27 cellular contexts compared by ENCODE assay signal in the genomic region with DNA sequence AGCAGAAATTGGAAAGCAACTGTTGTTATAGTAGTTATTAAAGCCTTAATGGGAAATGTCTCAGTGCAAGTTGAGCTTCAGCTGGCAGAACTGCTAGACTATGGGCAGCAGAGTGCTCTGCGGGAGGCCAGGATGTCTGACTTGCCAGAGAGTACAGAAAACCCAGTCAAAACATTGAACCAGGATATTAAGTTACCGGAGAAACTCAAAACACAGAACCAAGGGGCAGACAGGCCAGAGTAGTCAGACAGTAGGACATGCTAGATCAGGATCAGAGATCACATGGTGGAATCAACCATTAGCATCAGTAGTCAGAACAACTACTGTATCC.
"Had no signal": no experiment of that assay in that cellular context is flagged by ENCODE, and none has a peak within 500 bp of the region (broad histone marks: within the 10 kb centered on the region; RNA-seq: fewer than 3 reads in every experiment).

No MANE protein-coding gene starts in this region.

- H3K9me3 ChIP-seq: gastroesophageal sphincter, heart left ventricle, lower lobe of right lung, prostate gland, right atrium auricular region, spleen, thoracic aorta, tibial nerve, upper lobe of left lung had no signal

- H3K9me3 Mint-ChIP-seq: dendritic cell treated with granulocyte-macrophage colony-stimulating factor and Interleukin-4, amounts not matched to agents 40 ng/mL and 50 ng/mL, for 4 days; natural killer cell treated with Interleukin-12 subunit alpha and Interleukin-12 subunit beta and Interleukin-15 and Interleukin-18, amount 100 ng/mL, for 72 hours; stimulated activated naive CD8-positive, alpha-beta T cell treated with anti-CD3 and anti-CD28 coated beads, Interleukin-15, Interleukin-2, amounts not matched to agents 100 ng/mL and 50 ng/mL, for 24 hours had no signal

- H3K27me3 Mint-ChIP-seq: natural killer cell treated with Interleukin-12 subunit alpha and Interleukin-12 subunit beta and Interleukin-15 and Interleukin-18, amount 100 ng/mL, for 72 hours; stimulated activated naive B cell treated with anti-CD40 and anti-IgM and Interleukin-4, amounts not matched to agents 10 μg/mL and 1 μg/mL and 100 μg/mL, for 72 hours; stimulated activated naive CD8-positive, alpha-beta T cell treated with anti-CD3 and anti-CD28 coated beads, Interleukin-15, Interleukin-2, amounts not matched to agents 100 ng/mL and 50 ng/mL, for 24 hours had no signal

- H3K4me3 Mint-ChIP-seq: dendritic cell treated with granulocyte-macrophage colony-stimulating factor and Interleukin-4, amounts not matched to agents 40 ng/mL and 50 ng/mL, for 4 days; endodermal cell; naive B cell; natural killer cell treated with Interleukin-12 subunit alpha and Interleukin-12 subunit beta and Interleukin-15 and Interleukin-18, amount 100 ng/mL, for 72 hours; neural progenitor cell; stimulated activated naive B cell treated with anti-CD40 and anti-IgM and Interleukin-4, amounts not matched to agents 10 μg/mL and 1 μg/mL and 100 μg/mL, for 72 hours; stimulated activated naive CD8-positive, alpha-beta T cell treated with anti-CD3 and anti-CD28 coated beads, Interleukin-15, Interleukin-2, amounts not matched to agents 100 ng/mL and 50 ng/mL, for 24 hours had no signal

- H3K27ac Mint-ChIP-seq: dendritic cell treated with granulocyte-macrophage colony-stimulating factor and Interleukin-4, amounts not matched to agents 40 ng/mL and 50 ng/mL, for 4 days; endodermal cell; natural killer cell treated with Interleukin-12 subunit alpha and Interleukin-12 subunit beta and Interleukin-15 and Interleukin-18, amount 100 ng/mL, for 72 hours; neural progenitor cell; stimulated activated naive B cell treated with anti-CD40 and anti-IgM and Interleukin-4, amounts not matched to agents 10 μg/mL and 1 μg/mL and 100 μg/mL, for 72 hours; stimulated activated naive CD8-positive, alpha-beta T cell treated with anti-CD3 and anti-CD28 coated beads, Interleukin-15, Interleukin-2, amounts not matched to agents 100 ng/mL and 50 ng/mL, for 24 hours had no signal

- H3K4me1 ChIP-seq: foreskin keratinocyte, gastroesophageal sphincter, heart left ventricle, lower lobe of right lung, neural progenitor cell, prostate gland, right atrium auricular region, spleen, tibial nerve had no signal

- ATAC-seq: esophagus mucosa; foreskin keratinocyte; gastroesophageal sphincter; heart left ventricle; left ventricle myocardium superior; lower lobe of right lung; natural killer cell treated with Interleukin-12 subunit alpha and Interleukin-12 subunit beta and Interleukin-15 and Interleukin-18, amount 100 ng/mL, for 72 hours; stimulated activated naive B cell treated with anti-CD40 and anti-IgM and Interleukin-4, amounts not matched to agents 10 μg/mL and 1 μg/mL and 100 μg/mL, for 72 hours had no signal

- H3K36me3 ChIP-seq: gastroesophageal sphincter, heart left ventricle, lower lobe of right lung, neural progenitor cell, prostate gland, right atrium auricular region, spleen, thoracic aorta, tibial nerve, upper lobe of left lung had no signal

- DNase-seq: effector CD8-positive, alpha-beta T cell; endodermal cell; foreskin keratinocyte; heart left ventricle; kidney glomerular epithelial cell; left ventricle myocardium superior; lower lobe of right lung; naive B cell; spleen; stimulated activated CD4-positive, alpha-beta T cell treated with anti-CD3 and anti-CD28 coated beads, Interleukin-4, amount 100 ng/mL, for 4 hours; stimulated activated naive B cell treated with anti-CD40 and anti-IgM and Interleukin-4, amounts not matched to agents 10 μg/mL and 1 μg/mL and 100 μg/mL, for 72 hours; upper lobe of left lung had no signal

- H3K36me3 Mint-ChIP-seq: naive B cell; natural killer cell treated with Interleukin-12 subunit alpha and Interleukin-12 subunit beta and Interleukin-15 and Interleukin-18, amount 100 ng/mL, for 72 hours; stimulated activated naive B cell treated with anti-CD40 and anti-IgM and Interleukin-4, amounts not matched to agents 10 μg/mL and 1 μg/mL and 100 μg/mL, for 72 hours had no signal

- H3K27ac ChIP-seq: epithelial cell of prostate, foreskin keratinocyte, gastroesophageal sphincter, heart left ventricle, hepatocyte, lower lobe of right lung, neural progenitor cell, prostate gland, right atrium auricular region, spleen, thoracic aorta, tibial nerve, upper lobe of left lung had no signal

- FAIRE-seq: colon, islet of Langerhans, urothelium cell line had no signal

- H3K4me3 ChIP-seq: gastroesophageal sphincter, heart left ventricle, hepatocyte, lower lobe of right lung, neural progenitor cell, prostate gland, right atrium auricular region, spleen, thoracic aorta, tibial nerve, upper lobe of left lung had no signal

- H3K4me1 Mint-ChIP-seq: naive B cell; neural progenitor cell; stimulated activated naive B cell treated with anti-CD40 and anti-IgM and Interleukin-4, amounts not matched to agents 10 μg/mL and 1 μg/mL and 100 μg/mL, for 72 hours had no signal

- H3K9ac ChIP-seq: neural progenitor cell had no signal
